ENCODE assay signal across 8 cellular contexts in the genomic region with DNA sequence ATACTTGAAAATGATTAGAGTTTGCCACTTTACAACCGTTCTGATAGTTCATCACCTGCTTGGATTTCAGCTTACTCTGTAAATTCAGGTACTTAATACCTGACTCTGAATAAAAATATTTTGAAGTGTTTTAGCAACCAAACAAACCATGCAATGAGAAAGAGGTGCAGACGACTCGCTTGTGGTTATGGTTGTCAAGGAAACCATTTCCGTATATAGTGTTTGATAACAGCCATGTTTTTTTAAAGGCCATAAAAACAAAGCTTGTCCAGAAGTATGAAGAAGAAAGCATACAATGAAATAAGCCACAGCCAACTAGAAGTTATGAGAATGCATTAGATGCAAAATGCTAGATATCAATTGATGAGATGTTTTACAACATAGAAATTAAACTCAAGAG.
A peak's percentile ranks its signal among the peaks of the same experiment; 100 is the strongest.
DNase-seq lines count a peak whose midpoint lies in the region; ATAC-seq, FAIRE-seq and TF ChIP-seq lines count a peak whose summit lies in the region.

No MANE protein-coding gene starts in this region.

- FAIRE-seq in TTC549 (lab: Jason Lieb, UNC): peak; percentile 7

- TF ChIP-seq POLR2A in NB4 (IDR thresholded peaks at IDR 0.05; ENCODE audit: extremely low read depth, insufficient read length): no peak

- H3K4me3 ChIP-seq in NB4 (ENCODE audit: low read depth, low read length) (no peak overlapping the region), foreskin fibroblast (ENCODE audit: low read depth in 1 of 2, low read length in 2 of 2) (no peak overlapping the region)

- in situ Hi-C loops in ACHN (cut with HindIII; ENCODE audit: low pct_ligation_motif_present, low pct_unique_long_range_greater_than_20kb, low sequenced_read_pairs): no loop called here

- peak; percentile 18 for DNase-seq in ACHN
- peak; percentile 75 for DNase-seq in NB4 (ENCODE audit: low read depth)
- DNase-seq in foreskin fibroblast: peak; percentile 36 to 49
- DNase-seq in amygdala (lab: John Stamatoyannopoulos, UW): no peak

- ATAC-seq in GM18868 (IDR thresholded peaks at IDR 0.05; ENCODE audit: unreplicated experiment) (peak; percentile 59), HG02798 (IDR thresholded peaks at IDR 0.05; ENCODE audit: poor library complexity, unreplicated experiment) (no peak), GM18519 (IDR thresholded peaks at IDR 0.05; ENCODE audit: low FRiP score, unreplicated experiment) (no peak)

- TF ChIP-seq CTCF in NB4 (IDR thresholded peaks at IDR 0.05; ENCODE audit: low read depth, low read length): no peak
- TF ChIP-seq CTCF in foreskin fibroblast (IDR thresholded peaks at IDR 0.05; ENCODE audit: low read depth, low read length): no peak

Comparison
In these comparisons a context has a peak if more than half of its experiments do, and no peak if none do; other contexts are left out.
1. DNase-seq: peak in ACHN (single experiment), NB4 (single experiment) and foreskin fibroblast (2 of 2); none in amygdala (0 of 56).